ENCODE assay signal across 8 cellular contexts in genomic region chr2:159285929-159286708, GRCh38. TPM values are rescaled to one million over a fixed set of nuclear protein-coding genes. Genes with fewer than 3 reads are reported as not detected.
DNase-seq lines count a peak whose midpoint lies in the region; ATAC-seq and TF ChIP-seq lines count a peak whose summit lies in the region.

Gene WDSUB1, minus strand, starts transcription at chr2:159286703. Its CDS starts 3,634 bp downstream, at chr2:159283069.

- H3K9me3 ChIP-seq in HUES48 (ENCODE audit: control insufficient read depth, insufficient read depth, low read length): no peaks in the 10 kb centered on the region
- H3K9me3 ChIP-seq in breast epithelium: no peaks in the 10 kb centered on the region

- intact Hi-C loops in breast epithelium (cut with DNase I; ENCODE audit: low total_unique reads): no loop called here

- DNase-seq in DMS 273 treated with DMSO at 0.1 percent for 48 hours (lab: John Stamatoyannopoulos, UW): peak; percentile 15
- peak; percentile 28 for DNase-seq in SK-N-DZ (ENCODE audit: low spot score)
- DNase-seq in breast epithelium (ENCODE audit: low spot score in 2 of 2): peak; percentile 69 to 72
- DNase-seq in iPS-NIHi7 (ENCODE audit: extremely low spot score): peak; percentile 57
- no peak for DNase-seq in skeletal muscle cell (ENCODE audit: low read depth)
- no peak for DNase-seq in central memory CD4-positive, alpha-beta T cell

- H3K4me1 ChIP-seq in HUES48 (ENCODE audit: control insufficient read depth, insufficient read depth, low read length) (peaks cover 7% of the 10 kb centered on the region; the same call in 1 of the 2 replicates), breast epithelium (no peaks in the 10 kb centered on the region)

- H3K36me3 ChIP-seq in HUES48 (ENCODE audit: control insufficient read depth, insufficient read depth, low read length) (0 out of 2 replicates have a peak, but pooled peaks cover 4% of the 10 kb centered on the region), breast epithelium (no peaks in the 10 kb centered on the region)

- H3K4me3 ChIP-seq in HUES48 (ENCODE audit: low read depth, low read length) (peak within 1 kb of the TSS; percentile 90), breast epithelium (peak within 1 kb of the TSS; percentile 81 to 92 (median 90)), skeletal muscle cell (ENCODE audit: low read depth, low read length) (peak within 1 kb of the TSS; percentile 83)

- no peak for TF ChIP-seq POLR2A in breast epithelium (IDR thresholded peaks at IDR 0.05)

- peak; percentile 33 for ATAC-seq in GM19467 (IDR thresholded peaks at IDR 0.05; ENCODE audit: unreplicated experiment)

- no peak for TF ChIP-seq CTCF in breast epithelium (IDR thresholded peaks at IDR 0.05)

- H3K9ac ChIP-seq in HUES48 (ENCODE audit: low read depth, low read length): peak within 1 kb of the TSS; percentile 79

- peak within 1 kb of the TSS; percentile 98 for H3K27ac ChIP-seq in HUES48 (ENCODE audit: low read depth, low read length)
- peak within 1 kb of the TSS; percentile 92 to 95 for H3K27ac ChIP-seq in breast epithelium

- H3K27me3 ChIP-seq in HUES48 (ENCODE audit: control insufficient read depth, insufficient read depth, low read length) (no peaks in the 10 kb centered on the region), breast epithelium (no peaks in the 10 kb centered on the region)

RNA-seq across cellular contexts. Expression of gene WDSUB1, which starts in this region (rescaled TPM):
- polyA plus RNA-seq in SK-N-DZ (2014; cell fraction: cytosol; rRNA removed): 6.2 and 6.8 TPM in 2 replicates
- 7.3 and 9.5 TPM in 2 replicates for polyA plus RNA-seq in SK-N-DZ (2014; cell fraction: nucleus; rRNA removed)
- total RNA-seq in breast epithelium: 10 to 100 TPM in 1 of 3 donors, 1 to 10 TPM in 2; 8.2 to 14.3 (median 8.8) TPM

Comparison
In these comparisons a context has a peak if more than half of its experiments do, and no peak if none do; other contexts are left out.
1. DNase-seq: peak in DMS 273 treated with DMSO at 0.1 percent for 48 hours (single experiment), SK-N-DZ (single experiment), breast epithelium (2 of 2) and iPS-NIHi7 (single experiment); none in skeletal muscle cell (single experiment) and central memory CD4-positive, alpha-beta T cell (single experiment).
2. Peak in every context shown above with its lines, with median percentiles within 50 percentile points of each other: H3K4me3 ChIP-seq.